Comparison of ENCODE assay signal across 10 cellular contexts in genomic region chr18:25348361-25349130, GRCh38. TPM values are rescaled to one million over a fixed set of nuclear protein-coding genes. Genes with fewer than 3 reads are reported as not detected.
DNase-seq lines count a peak whose midpoint lies in the region; ATAC-seq and TF ChIP-seq lines count a peak whose summit lies in the region.
"Had no signal": no experiment of that assay in that cellular context is flagged by ENCODE, and none has a peak within 500 bp of the region (broad histone marks: within the 10 kb centered on the region; RNA-seq: fewer than 3 reads in every experiment).

No MANE protein-coding gene starts in this region.

- no peak for TF ChIP-seq EP300 in tibial nerve (IDR thresholded peaks at IDR 0.05)

- ATAC-seq in HG02678 (IDR thresholded peaks at IDR 0.05; ENCODE audit: unreplicated experiment): no peak
- ATAC-seq in stimulated activated naive CD8-positive, alpha-beta T cell treated with anti-CD3 and anti-CD28 coated beads, Interleukin-15, Interleukin-2, amounts not matched to agents 100 U/mL and 50 U/mL, for 24 hours: no peak

- H3K4me2 ChIP-seq in mammary epithelial cell (ENCODE audit: insufficient read depth, low read depth, low read length): no peak overlapping the region

- DNase-seq in breast epithelium (ENCODE audit: low spot score in 2 of 2) (peak in 1 of 2 donors; percentile 32), mammary epithelial cell (no peak), dermis blood vessel endothelial cell (peak; percentile 31), tibial nerve (ENCODE audit: low spot score in 2 of 2) (no peak), AML-193 (lab: John Stamatoyannopoulos, UW) (no peak)
- DNase-seq in stimulated activated naive CD8-positive, alpha-beta T cell treated with anti-CD3 and anti-CD28 coated beads, Interleukin-15, Interleukin-2, amounts not matched to agents 100 U/mL and 50 U/mL, for 24 hours: no peak
- DNase-seq: activated CD4-positive, alpha-beta T cell treated with anti-CD3 and anti-CD28 coated beads, Interleukin-2, amount 10 ng/mL, durations not matched to agents 24 days and 14 days had no signal

- H3K36me3 ChIP-seq in breast epithelium (no peaks in the 10 kb centered on the region), mammary epithelial cell (ENCODE audit: insufficient read depth, low read length) (no peaks in the 10 kb centered on the region), tibial nerve (no peaks in the 10 kb centered on the region)

- no peak overlapping the region for H2AFZ ChIP-seq in mammary epithelial cell (ENCODE audit: low read depth, low read length)

- no peak overlapping the region for H3K9ac ChIP-seq in mammary epithelial cell (ENCODE audit: insufficient read depth, low read length)

- TF ChIP-seq POLR2A in breast epithelium (IDR thresholded peaks at IDR 0.05): no peak
- TF ChIP-seq POLR2A in tibial nerve (IDR thresholded peaks at IDR 0.05): no peak

- TF ChIP-seq CTCF in breast epithelium (IDR thresholded peaks at IDR 0.05) (no peak), mammary epithelial cell (conservative IDR thresholded peaks at IDR 0.05 in 1 of 2, IDR thresholded peaks at IDR 0.05 in 1 of 2; ENCODE audit: extremely low read depth in 1 of 2, insufficient read depth in 1 of 2, low read depth in 1 of 2, low read length in 2 of 2) (no peak), tibial nerve (IDR thresholded peaks at IDR 0.05) (no peak)

- 6% methylated on average over 17 of the region's 17 CpGs for WGBS in mammary epithelial cell (ENCODE audit: low coverage, missing lambda C conversion rate)
- 55% methylated on average over 17 of the region's 17 CpGs for WGBS in tibial nerve, 2 donors

- in situ Hi-C loops in mammary epithelial cell (cut with MboI; ENCODE audit: low sequenced_read_pairs in 2 of 2): no loop called here

- H3K79me2 ChIP-seq in mammary epithelial cell (ENCODE audit: insufficient read depth, low read length): no peaks in the 10 kb centered on the region

- H3K27me3 ChIP-seq in breast epithelium: no peaks in the 10 kb centered on the region
- H3K27me3 ChIP-seq in mammary epithelial cell (ENCODE audit: insufficient read depth, low read length): peaks cover 63% of the 10 kb centered on the region
- peaks cover 55% of the 10 kb centered on the region for H3K27me3 ChIP-seq in mononuclear cell (ENCODE audit: insufficient read depth, low read length)
- H3K27me3 ChIP-seq in tibial nerve: peaks cover 0 to 14% of the 10 kb centered on the region in 2 donors

- no peaks in the 10 kb centered on the region for H3K4me1 ChIP-seq in breast epithelium
- peaks cover 16% of the 10 kb centered on the region for H3K4me1 ChIP-seq in mammary epithelial cell (ENCODE audit: insufficient read depth, low read length)
- peaks cover 29% of the 10 kb centered on the region for H3K4me1 ChIP-seq in mononuclear cell (ENCODE audit: insufficient read depth, low read length)
- peaks cover 0 to 35% (median 7%) of the 10 kb centered on the region in 4 donors for H3K4me1 ChIP-seq in tibial nerve

- H3K9me3 ChIP-seq in breast epithelium (no peaks in the 10 kb centered on the region), mammary epithelial cell (replicated peaks; ENCODE audit: insufficient read depth, low read length) (no peaks in the 10 kb centered on the region), mononuclear cell (ENCODE audit: low read depth, low read length) (no peaks in the 10 kb centered on the region), tibial nerve (no peaks in the 10 kb centered on the region)

- CTCF ChIA-PET in mammary epithelial cell (lab: Charles Lee; ENCODE audit: low non-redundant PET): no interaction called here

- no TSS peak for BruUV-seq in mammary epithelial cell (replicated peaks; lab: Mats Ljungman, UMichigan)

- dilution Hi-C loops in mammary epithelial cell (cut with HindIII; ENCODE audit: low sequenced_read_pairs): no loop called here

- H3K27ac ChIP-seq in breast epithelium (peak overlapping the region; percentile 93 to 100), mammary epithelial cell (ENCODE audit: insufficient read depth, low read depth, low read length) (no peak overlapping the region), tibial nerve (peak overlapping the region; percentile 78 to 95 (median 83))

- intact Hi-C loops in breast epithelium (cut with DNase I; ENCODE audit: low total_unique reads): no loop called here
- intact Hi-C loops in mammary epithelial cell (cut with micrococcal nuclease): no loop called here

- H3K4me3 ChIP-seq in breast epithelium (peak overlapping the region; percentile 77 to 79 (median 78)), mammary epithelial cell (replicated peaks in 1 of 3; ENCODE audit: insufficient read depth in 1 of 3, low read depth in 2 of 3, low read length in 3 of 3) (no peak overlapping the region), mononuclear cell (ENCODE audit: low read length) (peak overlapping the region; percentile 27), tibial nerve (peak overlapping the region; percentile 17 to 76 (median 57))

- H4K20me1 ChIP-seq in mammary epithelial cell (ENCODE audit: insufficient read depth, low read length): no peaks in the 10 kb centered on the region

RNA-seq across cellular contexts. Expression of gene ZNF521, which starts 3.4 kb away (rescaled TPM):
- total RNA-seq in breast epithelium (10 to 100 TPM; 30.2 to 67.5 (median 51.8) TPM), mammary epithelial cell (10 to 100 TPM in 1 of 2 donors, not detected in 1; 18.0 TPM), dermis blood vessel endothelial cell (173 and 188 TPM in 2 replicates), mononuclear cell (1.0 TPM), tibial nerve (10 to 100 TPM; 32.7 to 66.3 (median 43.4) TPM)
- 0.15 TPM for polyA plus RNA-seq in mammary epithelial cell
- polyA minus RNA-seq in mammary epithelial cell: not detected
- total RNA-seq: activated CD4-positive, alpha-beta T cell treated with anti-CD3 and anti-CD28 coated beads, Interleukin-2, amount 10 ng/mL, durations not matched to agents 24 days and 14 days; NCI-H460 had no signal

Comparison
In these comparisons a context has a peak if more than half of its experiments do, and no peak if none do; other contexts are left out.
1. H3K4me3 ChIP-seq: peak in breast epithelium (3 of 3), mononuclear cell (single experiment) and tibial nerve (4 of 4); none in mammary epithelial cell (0 of 3).